ENCODE assay signal across 27 cellular contexts in genomic region chr11:61745796-61746653, GRCh38. TPM values are rescaled to one million over a fixed set of nuclear protein-coding genes. Genes with fewer than 3 reads are reported as not detected.
DNase-seq lines count a peak whose midpoint lies in the region; ATAC-seq, FAIRE-seq and TF ChIP-seq lines count a peak whose summit lies in the region.
"Had no signal": no experiment of that assay in that cellular context is flagged by ENCODE, and none has a peak within 500 bp of the region (broad histone marks: within the 10 kb centered on the region; RNA-seq: fewer than 3 reads in every experiment).

No MANE protein-coding gene starts in this region.

- peaks cover 0 to 6% (median 0%) of the 10 kb centered on the region in 4 experiments; a peak in 1 of 8 replicates for H3K36me3 ChIP-seq in H1 (ENCODE audit: control insufficient read depth in 2 of 4, insufficient read depth in 4 of 4, low read length in 3 of 4)
- H3K36me3 ChIP-seq: SJCRH30 had no signal

- H3K4me3 ChIP-seq in H1 (ENCODE audit: extremely low read depth in 1 of 4, insufficient read depth in 2 of 4, low read depth in 3 of 4, low read length in 4 of 4): no peak overlapping the region
- H3K4me3 ChIP-seq: A549; BLaER1 treated with 17β-estradiol and CSF1 and Interleukin-3, amounts not matched to agents 10 nM and 100 nM; Peyer's patch; SJCRH30; smooth muscle cell had no signal

- H3K14ac ChIP-seq in H1 (ENCODE audit: insufficient read length): no peak overlapping the region

- no peaks in the 10 kb centered on the region for H3K36me3 Mint-ChIP-seq in HFFc6 (ENCODE audit: low read depth)

- H4K20me1 ChIP-seq in H1 (replicated peaks in 1 of 2; ENCODE audit: control insufficient read depth in 1 of 2, insufficient read depth in 2 of 2, low read length in 2 of 2): no peaks in the 10 kb centered on the region

- no peak for TF ChIP-seq POLR2A in H1 (IDR thresholded peaks at IDR 0.05; ENCODE audit: control extremely low read depth in 1 of 2, low read depth in 2 of 2, low read length in 2 of 2)

- H3K9me3 Mint-ChIP-seq in HFFc6: no peaks in the 10 kb centered on the region
- H3K9me3 Mint-ChIP-seq: activated CD4-positive, alpha-beta T cell treated with anti-CD3 and anti-CD28 coated beads, Interleukin-2, amount 10 ng/mL, durations not matched to agents 24 days and 14 days; activated T-cell treated with anti-CD3 and anti-CD28 coated beads, Interleukin-2, amount 50 U/mL, for 72 hours; IgD-negative memory B cell had no signal

- CTCF ChIA-PET in H1 (lab: Charles Lee; ENCODE audit: partially characterized antibody): interaction anchor here (1.2 to 9.2 kb wide), 15 partner anchors 8 to 214 kb away, joined by 4 to 168 read pairs (median 18); partner anchors contain the start of genes FEN1 and TMEM258

- H3K27ac Mint-ChIP-seq in HFFc6: no peak overlapping the region
- H3K27ac Mint-ChIP-seq: activated CD4-positive, alpha-beta T cell treated with anti-CD3 and anti-CD28 coated beads, Interleukin-2, amount 10 ng/mL, durations not matched to agents 24 days and 14 days; activated T-cell treated with anti-CD3 and anti-CD28 coated beads, Interleukin-2, amount 50 U/mL, for 72 hours had no signal

- no peak for TF ChIP-seq RAD21 in H1 (IDR thresholded peaks at IDR 0.05 in 1 of 2, conservative IDR thresholded peaks at IDR 0.05 in 1 of 2; ENCODE audit: low read depth in 2 of 2, low read length in 2 of 2)

- peaks cover 6 to 22% (median 10%) of the 10 kb centered on the region in 4 experiments for H3K4me1 ChIP-seq in H1 (replicated peaks in 1 of 4; ENCODE audit: control insufficient read depth in 3 of 4, insufficient read depth in 4 of 4, low read length in 3 of 4)

- H3K4me1 Mint-ChIP-seq in HFFc6 (ENCODE audit: low read depth): no peaks in the 10 kb centered on the region

- H2BK5ac ChIP-seq in H1 (ENCODE audit: low read depth, low read length): no peak overlapping the region

- no peak overlapping the region for H2AK5ac ChIP-seq in H1 (ENCODE audit: low read depth, low read length)

- H2BK20ac ChIP-seq in H1 (ENCODE audit: low read length): no peak overlapping the region

- no peak for FAIRE-seq in H1 (lab: Jason Lieb, UNC)
- FAIRE-seq: A549, frontal cortex had no signal

- H3K27me3 Mint-ChIP-seq in HFFc6 (ENCODE audit: insufficient read depth): no peaks in the 10 kb centered on the region; the same call in 1 of the 2 replicates

- no peaks in the 10 kb centered on the region for H3K9me3 ChIP-seq in H1 (ENCODE audit: insufficient read depth in 2 of 2, low read depth in 1 of 2, low read length in 1 of 2)
- H3K9me3 ChIP-seq: A549; BLaER1 treated with 17β-estradiol and CSF1 and Interleukin-3, amounts not matched to agents 10 nM and 100 nM; Peyer's patch; SJCRH30 had no signal

- H2AFZ ChIP-seq in H1 (ENCODE audit: low read length): no peak overlapping the region

- no peak for TF ChIP-seq EP300 in H1 (IDR thresholded peaks at IDR 0.05; ENCODE audit: borderline replicate concordance in 1 of 2, low read depth in 2 of 2, low read length in 2 of 2)

- H3K23ac ChIP-seq in H1 (ENCODE audit: insufficient read length): no peak overlapping the region

- no peak overlapping the region for H2BK12ac ChIP-seq in H1 (ENCODE audit: low read depth, low read length)

- DNase-seq in NCI-H2171 treated with DMSO at 0.1 percent for 48 hours (lab: John Stamatoyannopoulos, UW) (peak; percentile 33), NCI-H2171 (lab: John Stamatoyannopoulos, UW) (no peak), HT-29 (ENCODE audit: low spot score) (peak; percentile 8), H1 (ENCODE audit: low read depth in 1 of 2, low spot score in 2 of 2) (no peak), retina (peak; percentile 72), HFFc6 (no peak)
- DNase-seq: activated CD4-positive, alpha-beta T cell treated with anti-CD3 and anti-CD28 coated beads, Interleukin-2, amount 10 ng/mL, durations not matched to agents 24 days and 14 days; activated naive CD4-positive, alpha-beta T cell treated with anti-CD3 and anti-CD28 coated beads, Interleukin-2, amount 50 U/mL, for 16 hours; activated T-cell treated with anti-CD3 and anti-CD28 coated beads, Interleukin-2, amount 50 U/mL, for 72 hours; aorta; cerebellar nuclear complex; effector CD8-positive, alpha-beta T cell; EL; GOT3; hippocampal formation; Peyer's patch; SJCRH30; stimulated activated CD4-positive, alpha-beta T cell treated with anti-CD3 and anti-CD28 coated beads, Interleukin-2, amount 100 ng/mL, for 48 hours; stimulated activated naive CD4-positive, alpha-beta T cell treated with Interleukin-2 at 50 U/mL for 16 hours; trophoblast cell had no signal

- no peaks in the 10 kb centered on the region; the same call in 1 of the 2 replicates for H3K23me2 ChIP-seq in H1 (ENCODE audit: low read depth, low read length)

- H4K8ac ChIP-seq in H1 (ENCODE audit: extremely low read depth, insufficient read depth, low read length): peak overlapping the region; percentile 66; the same call in 1 of the 2 replicates

- POLR2A ChIA-PET in H1 (lab: Charles Lee; ENCODE audit: partially characterized antibody): interaction anchor here (0.6 to 8.9 kb wide), 4 partner anchors 13 to 344 kb away, joined by 3 to 87 read pairs (median 4); partner anchors contain the start of genes FEN1 and TMEM258

- 0 out of 2 replicates have a peak overlapping the region, but pooled peaks have one; percentile 72 for H2BK15ac ChIP-seq in H1 (ENCODE audit: low read length)

- TF ChIP-seq CTCF in H1 (IDR thresholded peaks at IDR 0.05; ENCODE audit: control extremely low read depth in 1 of 3, insufficient read depth in 1 of 3, low read depth in 1 of 3, low read length in 3 of 3): no peak
- TF ChIP-seq CTCF in HFFc6 (IDR thresholded peaks at IDR 0.05): no peak

- H3K18ac ChIP-seq in H1 (ENCODE audit: extremely low read depth, low read length): no peak overlapping the region

- no peak overlapping the region for H3K27ac ChIP-seq in H1 (ENCODE audit: low read depth, low read length)
- H3K27ac ChIP-seq: BLaER1 treated with 17β-estradiol and CSF1 and Interleukin-3, amounts not matched to agents 10 nM and 100 nM; Peyer's patch; SJCRH30 had no signal

- H3K56ac ChIP-seq in H1 (replicated peaks; ENCODE audit: insufficient read length, low read depth, low read length): no peak overlapping the region

- WGBS in H1 (ENCODE audit: extremely low coverage in 1 of 2, insufficient coverage in 1 of 2, insufficient read length in 1 of 2, insufficient replicate concordance in 2 of 2, low coverage in 1 of 2, low lambda C conversion rate in 2 of 2, missing lambda C conversion rate in 1 of 2), 2 experiments: 86% methylated on average over 18 of the region's 19 CpGs; no CpG with 5 or more reads in 1 of the 2 experiments

- H3K4ac ChIP-seq in H1 (replicated peaks; ENCODE audit: insufficient read length, low read depth, low read length): no peak overlapping the region

- no peak for ATAC-seq in GM21360 (IDR thresholded peaks at IDR 0.05; ENCODE audit: unreplicated experiment)
- no peak for ATAC-seq in GM21576 (IDR thresholded peaks at IDR 0.05; ENCODE audit: unreplicated experiment)
- ATAC-seq: A549; activated T-cell treated with anti-CD3 and anti-CD28 coated beads, Interleukin-2, amount 50 U/mL, for 72 hours had no signal

- H3K27me3 ChIP-seq in H1 (replicated peaks in 1 of 4; ENCODE audit: control insufficient read depth in 3 of 4, extremely low read depth in 1 of 4, insufficient read depth in 3 of 4, low read length in 3 of 4): peaks cover 0 to 1% (median 0%) of the 10 kb centered on the region in 4 experiments; a peak in 2 of 7 replicates
- H3K27me3 ChIP-seq: Peyer's patch, SJCRH30 had no signal

- H2BK120ac ChIP-seq in H1 (replicated peaks; ENCODE audit: low read depth, low read length): no peak overlapping the region

- no peak overlapping the region for H3K4me2 ChIP-seq in H1 (ENCODE audit: insufficient read depth in 1 of 2, low read depth in 2 of 2, low read length in 2 of 2)
- H3K4me2 ChIP-seq: A549; BLaER1 treated with 17β-estradiol and CSF1 and Interleukin-3, amounts not matched to agents 10 nM and 100 nM; smooth muscle cell had no signal

- no peaks in the 10 kb centered on the region for H3K79me1 ChIP-seq in H1 (ENCODE audit: low read depth, low read length)

- no peak overlapping the region for H4K91ac ChIP-seq in H1 (replicated peaks; ENCODE audit: insufficient read length, low read length)

- no peaks in the 10 kb centered on the region for H3K79me2 ChIP-seq in H1 (ENCODE audit: control insufficient read depth in 1 of 2, insufficient read depth in 2 of 2, low read length in 2 of 2)

- H3K4me3 Mint-ChIP-seq in HFFc6: no peak overlapping the region
- H3K4me3 Mint-ChIP-seq: activated CD4-positive, alpha-beta T cell treated with anti-CD3 and anti-CD28 coated beads, Interleukin-2, amount 10 ng/mL, durations not matched to agents 24 days and 14 days; activated T-cell treated with anti-CD3 and anti-CD28 coated beads, Interleukin-2, amount 50 U/mL, for 72 hours; IgD-negative memory B cell had no signal

- H3K9ac ChIP-seq in H1 (replicated peaks in 1 of 4; ENCODE audit: extremely low read depth in 1 of 4, low read depth in 3 of 4, low read length in 3 of 4): no peak overlapping the region

- no peak overlapping the region for H4K5ac ChIP-seq in H1 (ENCODE audit: insufficient read length, low read depth, low read length)

RNA-seq across cellular contexts. Expression of gene MYRF, which starts 6.4 kb away (rescaled TPM):
- 70.1 and 105 TPM in 2 replicates for total RNA-seq in HT-29 (2014; rRNA removed; shearing (Covaris generic))
- 6.0 TPM in 2 replicates for total RNA-seq in H1 (2021; fragmentation: NEBNext Ultra II Directional; extraction: Animal tissue kit (Norgen Biotek cat#: 25700))
- polyA plus RNA-seq in H1 (2011; rRNA removed): 6.1 and 7.6 TPM in 2 replicates
- polyA plus RNA-seq in H1 (2011; cell fraction: cytosol; rRNA removed): 4.4 TPM
- 37.7 TPM for polyA plus RNA-seq in H1 (2011; cell fraction: nucleus; rRNA removed)
- polyA plus RNA-seq in H1 (2012, experiment 1 of 2): 3.9 to 7.2 TPM (median 6.2 TPM) in 4 replicates
- polyA plus RNA-seq in H1 (2012, experiment 2 of 2): 3.1 TPM
- 5.1 TPM for polyA plus RNA-seq in H1 (2013, experiment 1 of 2)
- polyA plus RNA-seq in H1 (2013, experiment 2 of 2): 4.7 TPM
- 3.0 and 4.7 TPM in 2 replicates for polyA minus RNA-seq in H1 (2011; rRNA and poly(A)+ RNA removed)
- 3.7 TPM for polyA minus RNA-seq in H1 (2011; cell fraction: cytosol; rRNA and poly(A)+ RNA removed)
- polyA minus RNA-seq in H1 (2011; cell fraction: nucleus; rRNA and poly(A)+ RNA removed): 9.6 TPM
- under 1 TPM; 0.24 to 0.67 (median 0.53) TPM for total RNA-seq in HFFc6 (2021; fragmentation: NEBNext Ultra II Directional; extraction: Animal tissue kit (Norgen Biotek cat#: 25700))
- polyA plus RNA-seq: IgD-negative memory B cell had no signal

RNA-seq across cellular contexts. Expression of gene TMEM258, which starts 46.4 kb away (rescaled TPM):
- 113 and 120 TPM in 2 replicates for total RNA-seq in HT-29 (2014; rRNA removed; shearing (Covaris generic))
- total RNA-seq in H1 (2021; fragmentation: NEBNext Ultra II Directional; extraction: Animal tissue kit (Norgen Biotek cat#: 25700)): 186 and 191 TPM in 2 replicates
- polyA plus RNA-seq in H1 (2011; rRNA removed): 622 and 759 TPM in 2 replicates
- 508 TPM for polyA plus RNA-seq in H1 (2011; cell fraction: cytosol; rRNA removed)
- polyA plus RNA-seq in H1 (2011; cell fraction: nucleus; rRNA removed): 357 TPM
- polyA plus RNA-seq in H1 (2012, experiment 1 of 2): 367 to 567 TPM (median 473 TPM) in 4 replicates
- 392 TPM for polyA plus RNA-seq in H1 (2012, experiment 2 of 2)
- polyA plus RNA-seq in H1 (2013, experiment 1 of 2): 338 TPM
- polyA plus RNA-seq in H1 (2013, experiment 2 of 2): 352 TPM
- 163 and 184 TPM in 2 replicates for polyA minus RNA-seq in H1 (2011; rRNA and poly(A)+ RNA removed)
- polyA minus RNA-seq in H1 (2011; cell fraction: cytosol; rRNA and poly(A)+ RNA removed): 130 TPM
- 123 TPM for polyA minus RNA-seq in H1 (2011; cell fraction: nucleus; rRNA and poly(A)+ RNA removed)
- total RNA-seq in HFFc6 (2021; fragmentation: NEBNext Ultra II Directional; extraction: Animal tissue kit (Norgen Biotek cat#: 25700)): 100 to 1,000 TPM; 134 to 173 (median 145) TPM

RNA-seq across cellular contexts. Expression of gene FEN1, which starts 46.7 kb away (rescaled TPM):
- total RNA-seq in HT-29 (2014; rRNA removed; shearing (Covaris generic)): 137 and 147 TPM in 2 replicates
- 84.5 and 86.1 TPM in 2 replicates for total RNA-seq in H1 (2021; fragmentation: NEBNext Ultra II Directional; extraction: Animal tissue kit (Norgen Biotek cat#: 25700))
- polyA plus RNA-seq in H1 (2011; rRNA removed): 52.6 and 52.9 TPM in 2 replicates
- 75.9 TPM for polyA plus RNA-seq in H1 (2011; cell fraction: cytosol; rRNA removed)
- 39.1 TPM for polyA plus RNA-seq in H1 (2011; cell fraction: nucleus; rRNA removed)
- polyA plus RNA-seq in H1 (2012, experiment 1 of 2): 91.9 to 107 TPM (median 97.9 TPM) in 4 replicates
- 35.6 TPM for polyA plus RNA-seq in H1 (2012, experiment 2 of 2)
- 52.4 TPM for polyA plus RNA-seq in H1 (2013, experiment 1 of 2)
- polyA plus RNA-seq in H1 (2013, experiment 2 of 2): 55.2 TPM
- 74.7 and 76.2 TPM in 2 replicates for polyA minus RNA-seq in H1 (2011; rRNA and poly(A)+ RNA removed)
- 43.7 TPM for polyA minus RNA-seq in H1 (2011; cell fraction: cytosol; rRNA and poly(A)+ RNA removed)
- polyA minus RNA-seq in H1 (2011; cell fraction: nucleus; rRNA and poly(A)+ RNA removed): 41.1 TPM
- 10 to 100 TPM; 25.6 to 45.6 (median 37.4) TPM for total RNA-seq in HFFc6 (2021; fragmentation: NEBNext Ultra II Directional; extraction: Animal tissue kit (Norgen Biotek cat#: 25700))

Comparison
In these comparisons a context has a peak if more than half of its experiments do, and no peak if none do; other contexts are left out.
1. DNase-seq: peak in NCI-H2171 treated with DMSO at 0.1 percent for 48 hours (single experiment), HT-29 (single experiment) and retina (single experiment); none in NCI-H2171 (single experiment), H1 (0 of 2) and HFFc6 (single experiment).
2. RNA of gene MYRF, which starts 6.4 kb away (total RNA-seq): 70.1 to 105 TPM in HT-29; 6.0 TPM in H1 and 0.24 to 0.67 TPM in HFFc6; every median in the first group is over 10 times any median in the second.